ENCODE assay signal across 30 cellular contexts in the genomic region with DNA sequence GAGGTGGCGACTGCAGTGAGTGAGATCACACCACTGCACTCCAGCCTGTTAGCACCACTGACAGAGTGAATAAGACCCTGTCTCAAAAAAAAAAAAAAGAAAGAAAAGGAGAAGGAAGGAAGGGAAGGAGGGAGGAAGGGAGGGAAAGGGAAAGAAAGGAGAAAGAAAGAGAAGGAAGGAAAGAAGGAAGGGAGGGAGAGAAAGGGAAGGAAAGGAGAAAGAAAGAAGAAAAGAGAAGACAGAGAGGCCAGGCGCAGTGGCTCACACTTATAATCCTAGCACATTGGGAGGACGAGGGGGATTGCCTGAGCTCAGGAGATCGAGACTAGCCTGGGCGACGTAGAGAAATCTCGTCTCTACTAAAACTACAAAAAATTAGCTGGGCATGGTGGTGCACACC.
"Had no signal": no experiment of that assay in that cellular context is flagged by ENCODE, and none has a peak within 500 bp of the region (broad histone marks: within the 10 kb centered on the region; RNA-seq: fewer than 3 reads in every experiment).

No MANE protein-coding gene starts in this region.

- H3K4me2 ChIP-seq: KMS-11 had no signal

- H3K9me3 Mint-ChIP-seq: activated CD4-positive, alpha-beta memory T cell treated with anti-CD3 and anti-CD28 coated beads, Interleukin-2, amount 10 ng/mL, durations not matched to agents 7 days and 5 days; activated naive CD4-positive, alpha-beta T cell treated with anti-CD3 and anti-CD28 coated beads, Interleukin-2, amount 50 U/mL, for 72 hours; activated naive CD8-positive, alpha-beta T cell treated with anti-CD3 and anti-CD28 coated beads, Interleukin-2, amount 50 U/mL, for 24 hours; T-cell had no signal

- H3K9ac ChIP-seq: KMS-11 had no signal

- H3K27me3 ChIP-seq: brain microvascular endothelial cell, cardiac muscle cell had no signal

- ATAC-seq: activated CD4-positive, alpha-beta T cell treated with anti-CD3 and anti-CD28 coated beads for 36 hours; activated naive CD4-positive, alpha-beta T cell treated with anti-CD3 and anti-CD28 coated beads, Interleukin-2, amount 50 U/mL, for 72 hours; activated naive CD8-positive, alpha-beta T cell treated with anti-CD3 and anti-CD28 coated beads, Interleukin-2, amount 50 U/mL, for 24 hours; Panc1; Right ventricle myocardium inferior; T-cell had no signal

- H3K4me3 Mint-ChIP-seq: activated CD4-positive, alpha-beta memory T cell treated with anti-CD3 and anti-CD28 coated beads, Interleukin-2, amount 10 ng/mL, durations not matched to agents 7 days and 5 days; activated CD4-positive, alpha-beta T cell treated with anti-CD3 and anti-CD28 coated beads for 36 hours; activated naive CD8-positive, alpha-beta T cell treated with anti-CD3 and anti-CD28 coated beads, Interleukin-2, amount 50 U/mL, for 24 hours; T-cell had no signal

- H3K27ac ChIP-seq: brain microvascular endothelial cell, cardiac muscle cell, KMS-11, SK-N-MC, VCaP had no signal

- H3K4me3 ChIP-seq: cardiac muscle cell, SK-N-MC had no signal

- H3K27ac Mint-ChIP-seq: activated CD4-positive, alpha-beta memory T cell treated with anti-CD3 and anti-CD28 coated beads, Interleukin-2, amount 10 ng/mL, durations not matched to agents 7 days and 5 days; activated CD4-positive, alpha-beta T cell treated with anti-CD3 and anti-CD28 coated beads for 36 hours; activated naive CD8-positive, alpha-beta T cell treated with anti-CD3 and anti-CD28 coated beads, Interleukin-2, amount 50 U/mL, for 24 hours; T-cell had no signal

- DNase-seq: activated CD4-positive, alpha-beta memory T cell treated with anti-CD3 and anti-CD28 coated beads, Interleukin-2, amount 10 ng/mL, durations not matched to agents 7 days and 5 days; activated CD4-positive, alpha-beta T cell treated with anti-CD3 and anti-CD28 coated beads for 36 hours; activated CD4-positive, alpha-beta T cell treated with anti-CD3 and anti-CD28 coated beads, Interleukin-2, amount 50 U/mL, for 1 hour; activated CD8-positive, alpha-beta memory T cell treated with anti-CD3 and anti-CD28 coated beads, Interleukin-2, amount 50 U/mL, for 48 hours; activated naive CD8-positive, alpha-beta T cell treated with anti-CD3 and anti-CD28 coated beads, Interleukin-2, amount 50 U/mL, for 24 hours; activated T-cell treated with anti-CD3 and anti-CD28 coated beads, Interleukin-2, amount 50 U/mL, for 1 hour; amygdala; brain microvascular endothelial cell; cerebellar nuclear complex; MV-4-11; NCI-H1092 treated with DMSO at 0.1 percent for 48 hours; NCI-H1417 treated with DMSO at 0.1 percent for 48 hours; NCI-H1694; NCI-H2029; NCI-H2107; NCI-H345; NCI-H510A; NCI-H526 treated with DMSO at 0.1 percent for 48 hours; NCI-H82; NK-92 treated with Interleukin-12 subunit alpha and Interleukin-12 subunit beta, amount 100 ng/mL, for 24 hours; OCI-M1; RPMI8226; T-cell had no signal

- H3K36me3 Mint-ChIP-seq: activated naive CD4-positive, alpha-beta T cell treated with anti-CD3 and anti-CD28 coated beads, Interleukin-2, amount 50 U/mL, for 72 hours had no signal

- H3K27me3 Mint-ChIP-seq: activated CD4-positive, alpha-beta memory T cell treated with anti-CD3 and anti-CD28 coated beads, Interleukin-2, amount 10 ng/mL, durations not matched to agents 7 days and 5 days; activated CD4-positive, alpha-beta T cell treated with anti-CD3 and anti-CD28 coated beads for 36 hours; activated naive CD8-positive, alpha-beta T cell treated with anti-CD3 and anti-CD28 coated beads, Interleukin-2, amount 50 U/mL, for 24 hours; T-cell had no signal

- H3K36me3 ChIP-seq: brain microvascular endothelial cell, cardiac muscle cell had no signal
